Comparison of ENCODE assay signal across 5 cellular contexts in the genomic region with DNA sequence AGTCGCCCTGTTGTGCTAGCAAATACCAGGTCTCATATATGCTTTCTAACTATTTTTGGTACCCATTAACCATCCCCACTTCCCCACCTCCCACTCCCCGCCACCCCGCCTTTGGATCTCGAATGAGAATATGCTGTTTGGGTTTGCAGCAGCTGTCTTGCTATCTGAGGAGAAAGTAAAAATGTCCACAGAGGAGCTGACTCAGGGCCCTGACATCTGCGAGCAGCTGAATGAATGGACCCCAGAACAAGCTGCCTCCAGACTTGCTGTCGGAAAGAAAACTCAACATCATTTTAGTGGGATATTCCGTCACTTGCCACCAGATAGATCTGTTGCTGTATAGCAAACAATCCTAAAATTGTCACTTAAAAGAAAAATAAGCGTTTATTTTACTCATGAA.
"Had no signal": no experiment of that assay in that cellular context is flagged by ENCODE, and none has a peak within 500 bp of the region (broad histone marks: within the 10 kb centered on the region; RNA-seq: fewer than 3 reads in every experiment).

No MANE protein-coding gene starts in this region.

- H3K27me3 Mint-ChIP-seq: IgD-negative memory B cell had no signal

- H2AFZ ChIP-seq: GM23248 had no signal

- H3K27ac Mint-ChIP-seq: IgD-negative memory B cell had no signal

- DNase-seq: GM23248, GOT3, H7, HCEC 1CT had no signal

- H3K9ac ChIP-seq: GM23248 had no signal

- H3K27ac ChIP-seq: GM23248 had no signal

- H3K4me3 Mint-ChIP-seq: IgD-negative memory B cell had no signal

- H3K9me3 Mint-ChIP-seq: IgD-negative memory B cell had no signal

- H3K4me3 ChIP-seq: GM23248 had no signal

- H3K36me3 Mint-ChIP-seq: IgD-negative memory B cell had no signal
